ENCODE assay signal across 11 cellular contexts in the genomic region with DNA sequence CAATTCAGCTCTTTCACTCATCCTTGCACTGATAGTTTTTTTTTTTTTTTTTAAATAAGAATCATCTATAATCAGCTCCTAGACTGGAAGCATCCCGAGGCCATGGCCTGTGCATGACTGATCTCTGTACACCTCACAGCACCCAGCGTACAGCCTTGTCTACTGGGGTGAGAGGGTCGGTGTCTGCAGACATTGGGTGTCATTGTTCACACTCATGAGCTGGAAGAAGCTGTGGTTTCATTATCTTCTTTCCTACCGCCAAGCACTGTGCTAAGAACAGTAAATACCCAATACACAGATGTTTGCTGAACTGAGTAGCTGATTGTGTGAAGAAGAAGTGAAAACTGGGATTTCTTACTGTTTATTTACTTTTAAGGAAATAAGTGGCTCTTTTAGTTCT.
DNase-seq lines count a peak whose midpoint lies in the region; ATAC-seq lines count a peak whose summit lies in the region.
"Had no signal": no experiment of that assay in that cellular context is flagged by ENCODE, and none has a peak within 500 bp of the region (broad histone marks: within the 10 kb centered on the region; RNA-seq: fewer than 3 reads in every experiment).

No MANE protein-coding gene starts in this region.

- peaks cover 0 to 61% (median 26%) of the 10 kb centered on the region in 5 donors for H3K4me1 ChIP-seq in subcutaneous abdominal adipose tissue (ENCODE audit: control insufficient read depth in 5 of 5, insufficient read depth in 5 of 5, low read length in 5 of 5)

- peak overlapping the region in 1 of 3 donors; percentile 66 for H3K4me3 Mint-ChIP-seq in T-cell
- H3K4me3 Mint-ChIP-seq: neural crest cell had no signal

- no peaks in the 10 kb centered on the region for H3K9me3 Mint-ChIP-seq in activated naive CD4-positive, alpha-beta T cell treated with anti-CD3 and anti-CD28 coated beads, Interleukin-2, amount 50 U/mL, for 72 hours
- H3K9me3 Mint-ChIP-seq in T-cell, result no peaks in the 10 kb centered on the region
- H3K9me3 Mint-ChIP-seq: neural crest cell had no signal

- peaks cover 78 to 84% (median 80%) of the 10 kb centered on the region in 3 donors for H3K4me1 Mint-ChIP-seq in T-cell

- peak overlapping the region; percentile 66 to 86 for H3K27ac Mint-ChIP-seq in activated naive CD4-positive, alpha-beta T cell treated with anti-CD3 and anti-CD28 coated beads, Interleukin-2, amount 50 U/mL, for 72 hours
- H3K27ac Mint-ChIP-seq in T-cell, result peak overlapping the region; percentile 77 to 83

- POLR2A ChIA-PET in T-cell (lab: Charles Lee), result interaction anchor here (0.6 to 1.7 kb wide), 6 partner anchors 11 to 528 kb away, joined by 3 to 5 read pairs (median 4); no protein-coding TSS in a partner anchor

- no peak for DNase-seq in activated naive CD4-positive, alpha-beta T cell treated with anti-CD3 and anti-CD28 coated beads, Interleukin-2, amount 50 U/mL, for 72 hours (ENCODE audit: low spot score in 2 of 2)
- no peak for DNase-seq in activated naive CD4-positive, alpha-beta T cell (lab: John Stamatoyannopoulos, UW)
- DNase-seq in T-cell, result no peak
- DNase-seq in foreskin melanocyte, result peak; percentile 45
- no peak for DNase-seq in posterior vena cava (ENCODE audit: low spot score)
- DNase-seq in hepatic stellate cell (ENCODE audit: low spot score), result no peak
- DNase-seq: NCI-H187, thyroid gland had no signal

- no peaks in the 10 kb centered on the region for H3K9me3 ChIP-seq in subcutaneous abdominal adipose tissue (ENCODE audit: control insufficient read depth in 5 of 5, low read length in 5 of 5)
- H3K9me3 ChIP-seq: thyroid gland had no signal

- H3K27me3 ChIP-seq in subcutaneous abdominal adipose tissue (ENCODE audit: control insufficient read depth in 5 of 5, insufficient read depth in 4 of 5, low read length in 5 of 5), result no peaks in the 10 kb centered on the region
- H3K27me3 ChIP-seq: thyroid gland had no signal

- peaks cover 0 to 14% (median 4%) of the 10 kb centered on the region in 5 donors for H3K36me3 ChIP-seq in subcutaneous abdominal adipose tissue (ENCODE audit: control insufficient read depth in 5 of 5, insufficient read depth in 5 of 5, low read length in 5 of 5)
- H3K36me3 ChIP-seq: thyroid gland had no signal

- CTCF ChIA-PET in T-cell (lab: Charles Lee), result interaction anchor here (0.5 to 3.7 kb wide), 32 partner anchors 9 to 718 kb away, joined by 3 to 22 read pairs (median 4); no protein-coding TSS in a partner anchor

- H3K4me3 ChIP-seq in subcutaneous abdominal adipose tissue (ENCODE audit: low read depth in 1 of 5, low read length in 5 of 5), result no peak overlapping the region
- H3K4me3 ChIP-seq: thyroid gland had no signal

- no peaks in the 10 kb centered on the region for H3K27me3 Mint-ChIP-seq in T-cell

- intact Hi-C loops in posterior vena cava (cut with DNase I), result loop anchor here in 1 of 2 donors (5.0 kb wide), 1 partner anchor 130 kb away; the partner anchor contains the start of gene HIPK2

- ATAC-seq in activated naive CD4-positive, alpha-beta T cell treated with anti-CD3 and anti-CD28 coated beads, Interleukin-2, amount 50 U/mL, for 72 hours, result peak; percentile 38 to 51
- peak in 1 of 4 experiments; percentile 31 for ATAC-seq in T-cell (replicated peaks in 1 of 4)
- ATAC-seq in GM18517 (IDR thresholded peaks at IDR 0.05; ENCODE audit: unreplicated experiment), result no peak

- H3K36me3 Mint-ChIP-seq in activated naive CD4-positive, alpha-beta T cell treated with anti-CD3 and anti-CD28 coated beads, Interleukin-2, amount 50 U/mL, for 72 hours, result no peaks in the 10 kb centered on the region
- H3K36me3 Mint-ChIP-seq in T-cell, result peaks cover 4% of the 10 kb centered on the region

- no peak overlapping the region for H3K9ac ChIP-seq in subcutaneous abdominal adipose tissue (ENCODE audit: low read length in 5 of 5)

- peak overlapping the region; percentile 73 for H3K27ac ChIP-seq in subcutaneous abdominal adipose tissue (ENCODE audit: low read depth, low read length)
